In genomic region chr2:230557056-230557455, GRCh38 we compare ENCODE assay signal across 36 cellular contexts.
"Had no signal": no experiment of that assay in that cellular context is flagged by ENCODE, and none has a peak within 500 bp of the region (broad histone marks: within the 10 kb centered on the region; RNA-seq: fewer than 3 reads in every experiment).

No MANE protein-coding gene starts in this region.

- H3K4me3 Mint-ChIP-seq: activated CD4-positive, alpha-beta memory T cell treated with anti-CD3 and anti-CD28 coated beads, Interleukin-2, amount 10 ng/mL, durations not matched to agents 7 days and 5 days; activated CD8-positive, alpha-beta memory T cell treated with anti-CD3 and anti-CD28 coated beads, Interleukin-2, amount 10 ng/mL, durations not matched to agents 7 days and 5 days; activated naive CD8-positive, alpha-beta T cell treated with anti-CD3 and anti-CD28 coated beads for 36 hours; activated T-helper 17 cell treated with anti-CD3 and anti-CD28 coated beads, Interleukin-2, amount 50 U/mL, for 72 hours; central memory CD8-positive, alpha-beta T cell had no signal

- H3K27me3 ChIP-seq: brain microvascular endothelial cell, cardiac muscle cell had no signal

- H3K9me3 Mint-ChIP-seq: activated T-helper 17 cell treated with anti-CD3 and anti-CD28 coated beads, Interleukin-2, amount 50 U/mL, for 72 hours had no signal

- H3K9me3 ChIP-seq: SJCRH30 had no signal

- H3K36me3 Mint-ChIP-seq: activated naive CD8-positive, alpha-beta T cell treated with anti-CD3 and anti-CD28 coated beads for 36 hours had no signal

- H3K4me3 ChIP-seq: cardiac muscle cell, SJCRH30, SK-N-MC had no signal

- DNase-seq: activated CD4-positive, alpha-beta memory T cell treated with anti-CD3 and anti-CD28 coated beads, Interleukin-2, amount 10 ng/mL, durations not matched to agents 7 days and 5 days; activated CD4-positive, alpha-beta T cell treated with anti-CD3 and anti-CD28 coated beads for 1 hour; activated CD4-positive, alpha-beta T cell treated with anti-CD3 and anti-CD28 coated beads for 48 hours; activated CD4-positive, CD25-positive, alpha-beta regulatory T cell; activated CD8-positive, alpha-beta memory T cell treated with anti-CD3 and anti-CD28 coated beads for 24 hours; activated CD8-positive, alpha-beta memory T cell treated with anti-CD3 and anti-CD28 coated beads, Interleukin-2, amount 10 ng/mL, durations not matched to agents 7 days and 5 days; activated CD8-positive, alpha-beta memory T cell treated with anti-CD3 and anti-CD28 coated beads, Interleukin-2, amount 50 U/mL, for 48 hours; activated effector memory CD4-positive, alpha-beta T cell treated with anti-CD3 and anti-CD28 coated beads, Interleukin-2, amount 50 U/mL, for 16 hours; activated naive CD4-positive, alpha-beta T cell; activated naive CD4-positive, alpha-beta T cell treated with anti-CD3 and anti-CD28 coated beads, Interleukin-2, amount 50 U/mL, for 16 hours; activated naive CD8-positive, alpha-beta T cell treated with anti-CD3 and anti-CD28 coated beads for 36 hours; activated T-cell treated with anti-CD3 and anti-CD28 coated beads, Interleukin-2, amount 50 U/mL, for 48 hours; amniotic stem cell; aorta; brain microvascular endothelial cell; Kasumi-1; KG1; NCI-H1092 treated with DMSO at 0.1 percent for 48 hours; NCI-H1417; NCI-H146; NCI-H187; NCI-H2029 treated with DMSO at 0.1 percent for 48 hours; NCI-H2107; NCI-H2171; NCI-H510A; NCI-H526; NCI-H748 treated with DMSO at 0.1 percent for 48 hours; SHP77; SJCRH30; T1000; WERI-Rb-1 had no signal

- H3K36me3 ChIP-seq: brain microvascular endothelial cell, cardiac muscle cell, SJCRH30, WERI-Rb-1 had no signal

- ATAC-seq: activated CD8-positive, alpha-beta memory T cell treated with anti-CD3 and anti-CD28 coated beads, Interleukin-2, amount 10 ng/mL, durations not matched to agents 7 days and 5 days; activated T-helper 17 cell treated with anti-CD3 and anti-CD28 coated beads, Interleukin-2, amount 50 U/mL, for 72 hours; Panc1 had no signal

- H3K27ac ChIP-seq: brain microvascular endothelial cell, cardiac muscle cell, SJCRH30, SK-N-MC, WERI-Rb-1 had no signal

- H3K4me1 ChIP-seq: SJCRH30 had no signal

- H3K27ac Mint-ChIP-seq: activated CD4-positive, alpha-beta memory T cell treated with anti-CD3 and anti-CD28 coated beads, Interleukin-2, amount 10 ng/mL, durations not matched to agents 7 days and 5 days; activated CD8-positive, alpha-beta memory T cell treated with anti-CD3 and anti-CD28 coated beads, Interleukin-2, amount 10 ng/mL, durations not matched to agents 7 days and 5 days; activated naive CD8-positive, alpha-beta T cell treated with anti-CD3 and anti-CD28 coated beads for 36 hours; activated T-helper 17 cell treated with anti-CD3 and anti-CD28 coated beads, Interleukin-2, amount 50 U/mL, for 72 hours had no signal

- H3K4me1 Mint-ChIP-seq: activated T-helper 17 cell treated with anti-CD3 and anti-CD28 coated beads, Interleukin-2, amount 50 U/mL, for 72 hours; central memory CD8-positive, alpha-beta T cell had no signal

- H3K27me3 Mint-ChIP-seq: activated naive CD8-positive, alpha-beta T cell treated with anti-CD3 and anti-CD28 coated beads for 36 hours; activated T-helper 17 cell treated with anti-CD3 and anti-CD28 coated beads, Interleukin-2, amount 50 U/mL, for 72 hours; central memory CD8-positive, alpha-beta T cell had no signal
